ENCODE assay signal across 18 cellular contexts in genomic region chr16:12728471-12728870, GRCh38.
A peak's percentile ranks its signal among the peaks of the same experiment; 100 is the strongest.
DNase-seq lines count a peak whose midpoint lies in the region; ATAC-seq, FAIRE-seq and TF ChIP-seq lines count a peak whose summit lies in the region.
"Had no signal": no experiment of that assay in that cellular context is flagged by ENCODE, and none has a peak within 500 bp of the region (broad histone marks: within the 10 kb centered on the region; RNA-seq: fewer than 3 reads in every experiment).

No MANE protein-coding gene starts in this region.

- no peak overlapping the region for H3K4ac ChIP-seq in H1 (replicated peaks; ENCODE audit: insufficient read length, low read depth, low read length)

- H3K36me3 ChIP-seq in H1 (ENCODE audit: control insufficient read depth in 2 of 4, insufficient read depth in 4 of 4, low read length in 3 of 4), result no peaks in the 10 kb centered on the region
- no peaks in the 10 kb centered on the region for H3K36me3 ChIP-seq in PC-3 (ENCODE audit: low read depth, low read length)
- H3K36me3 ChIP-seq: SJSA1 had no signal

- H3K9ac ChIP-seq in H1 (replicated peaks in 1 of 4; ENCODE audit: extremely low read depth in 1 of 4, low read depth in 3 of 4, low read length in 3 of 4) (no peak overlapping the region), PC-3 (ENCODE audit: low read length) (no peak overlapping the region)

- H3K4me3 ChIP-seq in H1 (ENCODE audit: extremely low read depth in 1 of 4, insufficient read depth in 2 of 4, low read depth in 3 of 4, low read length in 4 of 4), result no peak overlapping the region
- H3K4me3 ChIP-seq in PC-3 (ENCODE audit: low read length), result no peak overlapping the region
- H3K4me3 ChIP-seq: SJSA1 had no signal

- H2AFZ ChIP-seq in H1 (ENCODE audit: low read length) (no peak overlapping the region), PC-3 (ENCODE audit: low read length) (no peak overlapping the region)

- intact Hi-C loops in PC-3 (cut with micrococcal nuclease), result no loop called here

- H4K20me1 ChIP-seq in H1 (replicated peaks in 1 of 2; ENCODE audit: control insufficient read depth in 1 of 2, insufficient read depth in 2 of 2, low read length in 2 of 2) (no peaks in the 10 kb centered on the region), PC-3 (ENCODE audit: low read length) (no peaks in the 10 kb centered on the region)

- H3K23ac ChIP-seq in H1 (ENCODE audit: insufficient read length), result no peak overlapping the region

- no peak overlapping the region for H4K8ac ChIP-seq in H1 (ENCODE audit: extremely low read depth, insufficient read depth, low read length)

- no peak overlapping the region for H2BK120ac ChIP-seq in H1 (replicated peaks; ENCODE audit: low read depth, low read length)

- H3K27me3 ChIP-seq in H1 (replicated peaks in 1 of 4; ENCODE audit: control insufficient read depth in 3 of 4, extremely low read depth in 1 of 4, insufficient read depth in 3 of 4, low read length in 3 of 4) (no peaks in the 10 kb centered on the region), PC-3 (ENCODE audit: low read length) (no peaks in the 10 kb centered on the region)
- H3K27me3 ChIP-seq: SJSA1 had no signal

- no peak overlapping the region for H4K5ac ChIP-seq in H1 (ENCODE audit: insufficient read length, low read depth, low read length)

- TF ChIP-seq RAD21 in H1 (IDR thresholded peaks at IDR 0.05 in 1 of 2, conservative IDR thresholded peaks at IDR 0.05 in 1 of 2; ENCODE audit: low read depth in 2 of 2, low read length in 2 of 2), result no peak

- CTCF ChIA-PET in H1 (lab: Charles Lee; ENCODE audit: partially characterized antibody), result no interaction called here
- CTCF ChIA-PET in PC-3 (lab: Charles Lee), result no interaction called here

- H3K4me2 ChIP-seq in H1 (ENCODE audit: insufficient read depth in 1 of 2, low read depth in 2 of 2, low read length in 2 of 2) (no peak overlapping the region), PC-3 (ENCODE audit: low read length) (no peak overlapping the region)

- no peak for FAIRE-seq in H1 (lab: Jason Lieb, UNC)
- FAIRE-seq: A204.1, H54 had no signal

- H2BK12ac ChIP-seq in H1 (ENCODE audit: low read depth, low read length), result no peak overlapping the region

- no peaks in the 10 kb centered on the region for H3K23me2 ChIP-seq in H1 (ENCODE audit: low read depth, low read length)

- H2BK15ac ChIP-seq in H1 (ENCODE audit: low read length), result no peak overlapping the region

- no peak for TF ChIP-seq EP300 in H1 (IDR thresholded peaks at IDR 0.05; ENCODE audit: borderline replicate concordance in 1 of 2, low read depth in 2 of 2, low read length in 2 of 2)

- no peak overlapping the region for H3K14ac ChIP-seq in H1 (ENCODE audit: insufficient read length)

- H3K79me1 ChIP-seq in H1 (ENCODE audit: low read depth, low read length), result no peaks in the 10 kb centered on the region

- 87% methylated on average over 5 of the region's 5 CpGs; no CpG with 5 or more reads in 1 of the 2 experiments for WGBS in H1 (ENCODE audit: extremely low coverage in 1 of 2, insufficient coverage in 1 of 2, insufficient read length in 1 of 2, insufficient replicate concordance in 2 of 2, low coverage in 1 of 2, low lambda C conversion rate in 2 of 2, missing lambda C conversion rate in 1 of 2), 2 experiments

- H3F3A ChIP-seq in PC-3 (ENCODE audit: low read length, unreplicated experiment), result no peaks in the 10 kb centered on the region

- peak; percentile 44 for DNase-seq in A172 (ENCODE audit: low spot score)
- DNase-seq in NCI-H524 (lab: John Stamatoyannopoulos, UW), result peak; percentile 68 to 88
- DNase-seq in H1 (ENCODE audit: low read depth in 1 of 2, low spot score in 2 of 2), result no peak
- peak; percentile 42 for DNase-seq in left kidney (ENCODE audit: low read depth, low spot score)
- DNase-seq in PC-3, result no peak
- DNase-seq: AML-193, Caco-2, GDM1, NCI-H1436, NCI-H2081 treated with DMSO at 0.1 percent for 48 hours, NCI-H526 treated with DMSO at 0.1 percent for 48 hours had no signal

- no peak overlapping the region for H3K18ac ChIP-seq in H1 (ENCODE audit: extremely low read depth, low read length)

- TF ChIP-seq POLR2A in H1 (IDR thresholded peaks at IDR 0.05; ENCODE audit: control extremely low read depth in 1 of 2, low read depth in 2 of 2, low read length in 2 of 2), result no peak

- no peak overlapping the region for H2BK5ac ChIP-seq in H1 (ENCODE audit: low read depth, low read length)

- H3K56ac ChIP-seq in H1 (replicated peaks; ENCODE audit: insufficient read length, low read depth, low read length), result no peak overlapping the region

- no peak overlapping the region for H2BK20ac ChIP-seq in H1 (ENCODE audit: low read length)

- H3K4me1 ChIP-seq in H1 (replicated peaks in 1 of 4; ENCODE audit: control insufficient read depth in 3 of 4, insufficient read depth in 4 of 4, low read length in 3 of 4) (peaks cover 0 to 6% (median 0%) of the 10 kb centered on the region in 4 experiments; a peak in 1 of 7 replicates), PC-3 (ENCODE audit: insufficient read depth, low read length) (no peaks in the 10 kb centered on the region)
- H3K4me1 ChIP-seq: Caco-2, SJSA1 had no signal

- ATAC-seq in PC-3 (no peak), HG03280 (IDR thresholded peaks at IDR 0.05; ENCODE audit: unreplicated experiment) (no peak), GM18870 (IDR thresholded peaks at IDR 0.05; ENCODE audit: unreplicated experiment) (no peak), HG03460 (IDR thresholded peaks at IDR 0.05; ENCODE audit: unreplicated experiment) (no peak)

- H3K27ac ChIP-seq in H1 (ENCODE audit: low read depth, low read length), result no peak overlapping the region
- H3K27ac ChIP-seq in PC-3 (ENCODE audit: low read length), result no peak overlapping the region
- H3K27ac ChIP-seq: HL-60, SJSA1 had no signal

- no peaks in the 10 kb centered on the region for H3K79me2 ChIP-seq in H1 (ENCODE audit: control insufficient read depth in 1 of 2, insufficient read depth in 2 of 2, low read length in 2 of 2)
- H3K79me2 ChIP-seq in PC-3 (ENCODE audit: low read length), result no peaks in the 10 kb centered on the region

- no peak for TF ChIP-seq CTCF in H1 (IDR thresholded peaks at IDR 0.05; ENCODE audit: control extremely low read depth in 1 of 3, insufficient read depth in 1 of 3, low read depth in 1 of 3, low read length in 3 of 3)
- TF ChIP-seq CTCF in PC-3 (conservative IDR thresholded peaks at IDR 0.05; ENCODE audit: low read depth, low read length), result no peak

- no peak overlapping the region for H2AK5ac ChIP-seq in H1 (ENCODE audit: low read depth, low read length)

- POLR2A ChIA-PET in H1 (lab: Charles Lee; ENCODE audit: partially characterized antibody) (no interaction called here), PC-3 (lab: Charles Lee; ENCODE audit: unreplicated experiment) (no interaction called here)

- H3K9me2 ChIP-seq in PC-3 (replicated peaks; ENCODE audit: low read length), result no peaks in the 10 kb centered on the region

- no peak overlapping the region for H4K91ac ChIP-seq in H1 (replicated peaks; ENCODE audit: insufficient read length, low read length)

- H3K9me3 ChIP-seq in H1 (ENCODE audit: insufficient read depth in 2 of 2, low read depth in 1 of 2, low read length in 1 of 2) (peaks cover 7 to 8% of the 10 kb centered on the region in 2 experiments; a peak in 3 of 4 replicates), PC-3 (ENCODE audit: low read length) (no peaks in the 10 kb centered on the region)
- H3K9me3 ChIP-seq: Caco-2 had no signal

- no TSS peak for BruUV-seq in PC-3 (replicated peaks; lab: Mats Ljungman, UMichigan)

TF ChIP-seq in H1, 55 proteins besides CTCF, POLR2A, EP300 and RAD21:
- TF ChIP-seq TEAD4 (IDR thresholded peaks at IDR 0.05; ENCODE audit: low read depth, low read length) (0 out of 2 replicates have a peak, but pooled peaks have one; percentile 35), FOSL1 (IDR thresholded peaks at IDR 0.05; ENCODE audit: insufficient read depth, low read depth, low read length) (no peak), MAFK (IDR thresholded peaks at IDR 0.05; ENCODE audit: low read depth, low read length) (no peak), ASH2L (IDR thresholded peaks at IDR 0.05; ENCODE audit: low read length) (no peak), NRF1 (IDR thresholded peaks at IDR 0.05; ENCODE audit: low read depth, low read length) (no peak)

Comparison
In these comparisons a context has a peak if more than half of its experiments do, and no peak if none do; other contexts are left out.
1. DNase-seq: peak in A172 (single experiment), NCI-H524 (2 of 2) and left kidney (single experiment); none in H1 (0 of 2) and PC-3 (single experiment).